1 cellular context compared by ENCODE assay signal in the genomic region with DNA sequence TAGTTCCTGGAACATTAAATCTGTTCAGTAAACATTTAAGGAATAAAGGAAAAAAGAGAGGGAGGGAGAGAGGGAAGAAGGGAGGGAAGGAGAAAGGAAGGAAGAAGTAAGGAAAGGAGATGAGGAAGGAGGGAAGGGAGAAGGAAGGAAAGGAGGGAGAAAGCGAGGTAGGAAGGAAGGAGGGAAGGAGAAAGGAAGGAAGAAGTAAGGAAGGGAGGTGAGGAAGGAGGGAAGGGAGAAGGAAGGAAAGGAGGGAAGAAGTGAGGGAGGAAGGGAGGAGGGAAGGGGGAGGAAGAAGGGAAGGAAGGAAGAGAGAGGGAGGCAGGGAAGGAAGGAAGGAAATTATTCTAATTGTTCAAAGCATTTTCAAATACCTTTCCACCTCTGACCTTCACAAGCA.
TF ChIP-seq lines count a peak whose summit lies in the region.

No MANE protein-coding gene starts in this region.

TF ChIP-seq in K562, 482 proteins besides CTCF, POLR2A, EP300 and RAD21 (continued from another document):
- TF ChIP-seq HNRNPK (IDR thresholded peaks at IDR 0.05; ENCODE audit: low read depth, low read length, poor library complexity, severe bottlenecking), result no peak
- TF ChIP-seq EWSR1 (IDR thresholded peaks at IDR 0.05; ENCODE audit: borderline replicate concordance, low read depth, partially characterized antibody), result no peak
- TF ChIP-seq, protein P1, sequence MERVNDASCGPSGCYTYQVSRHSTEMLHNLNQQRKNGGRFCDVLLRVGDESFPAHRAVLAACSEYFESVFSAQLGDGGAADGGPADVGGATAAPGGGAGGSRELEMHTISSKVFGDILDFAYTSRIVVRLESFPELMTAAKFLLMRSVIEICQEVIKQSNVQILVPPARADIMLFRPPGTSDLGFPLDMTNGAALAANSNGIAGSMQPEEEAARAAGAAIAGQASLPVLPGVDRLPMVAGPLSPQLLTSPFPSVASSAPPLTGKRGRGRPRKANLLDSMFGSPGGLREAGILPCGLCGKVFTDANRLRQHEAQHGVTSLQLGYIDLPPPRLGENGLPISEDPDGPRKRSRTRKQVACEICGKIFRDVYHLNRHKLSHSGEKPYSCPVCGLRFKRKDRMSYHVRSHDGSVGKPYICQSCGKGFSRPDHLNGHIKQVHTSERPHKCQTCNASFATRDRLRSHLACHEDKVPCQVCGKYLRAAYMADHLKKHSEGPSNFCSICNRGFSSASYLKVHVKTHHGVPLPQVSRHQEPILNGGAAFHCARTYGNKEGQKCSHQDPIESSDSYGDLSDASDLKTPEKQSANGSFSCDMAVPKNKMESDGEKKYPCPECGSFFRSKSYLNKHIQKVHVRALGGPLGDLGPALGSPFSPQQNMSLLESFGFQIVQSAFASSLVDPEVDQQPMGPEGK (CRISPR knock-in tag; IDR thresholded peaks at IDR 0.05; ENCODE audit: borderline replicate concordance), result no peak
- TF ChIP-seq HDAC1 (IDR thresholded peaks at IDR 0.05), result 0 out of 4 replicates have a peak, but pooled peaks of 1 of the 2 experiments have one; percentile 26
- no peak for TF ChIP-seq ESRRB (CRISPR knock-in tag; IDR thresholded peaks at IDR 0.05; ENCODE audit: borderline replicate concordance)
- TF ChIP-seq OTX1 (CRISPR knock-in tag; IDR thresholded peaks at IDR 0.05), result 0 out of 2 replicates have a peak, but pooled peaks have one; percentile 57
- TF ChIP-seq, protein P2, sequence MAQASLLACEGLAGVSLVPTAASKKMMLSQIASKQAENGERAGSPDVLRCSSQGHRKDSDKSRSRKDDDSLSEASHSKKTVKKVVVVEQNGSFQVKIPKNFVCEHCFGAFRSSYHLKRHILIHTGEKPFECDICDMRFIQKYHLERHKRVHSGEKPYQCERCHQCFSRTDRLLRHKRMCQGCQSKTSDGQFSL (CRISPR knock-in tag; IDR thresholded peaks at IDR 0.05), result no peak
- TF ChIP-seq, protein P2 (tag; IDR thresholded peaks at IDR 0.05), result no peak
- TF ChIP-seq, protein P3, sequence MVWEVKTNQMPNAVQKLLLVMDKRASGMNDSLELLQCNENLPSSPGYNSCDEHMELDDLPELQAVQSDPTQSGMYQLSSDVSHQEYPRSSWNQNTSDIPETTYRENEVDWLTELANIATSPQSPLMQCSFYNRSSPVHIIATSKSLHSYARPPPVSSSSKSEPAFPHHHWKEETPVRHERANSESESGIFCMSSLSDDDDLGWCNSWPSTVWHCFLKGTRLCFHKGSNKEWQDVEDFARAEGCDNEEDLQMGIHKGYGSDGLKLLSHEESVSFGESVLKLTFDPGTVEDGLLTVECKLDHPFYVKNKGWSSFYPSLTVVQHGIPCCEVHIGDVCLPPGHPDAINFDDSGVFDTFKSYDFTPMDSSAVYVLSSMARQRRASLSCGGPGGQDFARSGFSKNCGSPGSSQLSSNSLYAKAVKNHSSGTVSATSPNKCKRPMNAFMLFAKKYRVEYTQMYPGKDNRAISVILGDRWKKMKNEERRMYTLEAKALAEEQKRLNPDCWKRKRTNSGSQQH (CRISPR knock-in tag; IDR thresholded peaks at IDR 0.05), result 0 out of 2 replicates have a peak, but pooled peaks have one; percentile 37
- TF ChIP-seq MAZ (CRISPR knock-in tag; conservative IDR thresholded peaks at IDR 0.05 in 1 of 2, IDR thresholded peaks at IDR 0.05 in 1 of 2), result no peak
- TF ChIP-seq ZNF561 (CRISPR knock-in tag; conservative IDR thresholded peaks at IDR 0.05), result no peak
- TF ChIP-seq BCOR (IDR thresholded peaks at IDR 0.05), result no peak
- TF ChIP-seq HOXB6 (CRISPR knock-in tag; IDR thresholded peaks at IDR 0.05; ENCODE audit: borderline replicate concordance), result no peak
- TF ChIP-seq, protein P4, sequence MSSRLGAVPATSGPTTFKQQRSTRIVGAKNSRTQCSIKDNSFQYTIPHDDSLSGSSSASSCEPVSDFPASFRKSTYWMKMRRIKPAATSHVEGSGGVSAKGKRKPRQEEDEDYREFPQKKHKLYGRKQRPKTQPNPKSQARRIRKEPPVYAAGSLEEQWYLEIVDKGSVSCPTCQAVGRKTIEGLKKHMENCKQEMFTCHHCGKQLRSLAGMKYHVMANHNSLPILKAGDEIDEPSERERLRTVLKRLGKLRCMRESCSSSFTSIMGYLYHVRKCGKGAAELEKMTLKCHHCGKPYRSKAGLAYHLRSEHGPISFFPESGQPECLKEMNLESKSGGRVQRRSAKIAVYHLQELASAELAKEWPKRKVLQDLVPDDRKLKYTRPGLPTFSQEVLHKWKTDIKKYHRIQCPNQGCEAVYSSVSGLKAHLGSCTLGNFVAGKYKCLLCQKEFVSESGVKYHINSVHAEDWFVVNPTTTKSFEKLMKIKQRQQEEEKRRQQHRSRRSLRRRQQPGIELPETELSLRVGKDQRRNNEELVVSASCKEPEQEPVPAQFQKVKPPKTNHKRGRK (tag; IDR thresholded peaks at IDR 0.05), result peak; percentile 80
